In the genomic region with DNA sequence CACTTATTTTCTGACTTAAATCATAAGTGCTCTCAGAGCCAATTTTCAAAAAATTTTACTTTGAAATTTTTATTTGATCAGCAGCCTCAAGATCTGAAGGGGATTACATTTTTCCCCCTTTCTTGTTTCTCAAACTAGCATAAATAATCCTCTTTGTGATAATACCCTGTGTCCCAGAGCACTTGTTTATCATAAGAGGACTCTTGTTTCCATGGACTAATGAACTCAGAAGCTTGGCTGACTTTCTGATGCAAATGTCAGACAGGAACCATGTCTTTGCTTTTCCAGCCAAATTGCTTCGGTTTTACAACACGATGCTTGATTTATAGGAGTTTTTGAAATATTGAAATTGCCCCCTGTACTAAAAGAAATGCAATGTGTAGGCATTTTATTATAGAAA, we compare ENCODE assay signal across 17 cellular contexts.
DNase-seq lines count a peak whose midpoint lies in the region; ATAC-seq, FAIRE-seq and TF ChIP-seq lines count a peak whose summit lies in the region.
"Had no signal": no experiment of that assay in that cellular context is flagged by ENCODE, and none has a peak within 500 bp of the region (broad histone marks: within the 10 kb centered on the region; RNA-seq: fewer than 3 reads in every experiment).

No MANE protein-coding gene starts in this region.

- H3K27ac ChIP-seq in left ventricle myocardium inferior (replicated peaks) = no peak overlapping the region
- H3K27ac ChIP-seq in WERI-Rb-1 = peak overlapping the region; percentile 17
- H3K27ac ChIP-seq in trophoblast cell (ENCODE audit: low read depth, low read length) = no peak overlapping the region
- H3K27ac ChIP-seq in RWPE1 = no peak overlapping the region
- H3K27ac ChIP-seq: BLaER1 treated with 17β-estradiol and CSF1 and Interleukin-3, amounts not matched to agents 10 nM and 100 nM; GM23248 had no signal

- no peak overlapping the region for H3K4me3 ChIP-seq in left ventricle myocardium inferior
- no peak overlapping the region for H3K4me3 ChIP-seq in WERI-Rb-1 (ENCODE audit: low read depth, low read length)
- H3K4me3 ChIP-seq in trophoblast cell (ENCODE audit: low read depth, low read length) = no peak overlapping the region
- H3K4me3 ChIP-seq: BLaER1 treated with 17β-estradiol and CSF1 and Interleukin-3, amounts not matched to agents 10 nM and 100 nM; GM12878; GM23248 had no signal

- peak overlapping the region; percentile 31 for H2BK120ac ChIP-seq in trophoblast cell (ENCODE audit: insufficient read depth, low read length, poor library complexity)

- peaks cover 22% of the 10 kb centered on the region for H3K4me1 ChIP-seq in left ventricle myocardium inferior
- H3K4me1 ChIP-seq in trophoblast cell (ENCODE audit: control insufficient read depth in 1 of 2, insufficient read depth in 2 of 2, low read length in 2 of 2) = peaks cover 0 to 3% of the 10 kb centered on the region in 2 experiments
- H3K4me1 ChIP-seq: BLaER1 treated with 17β-estradiol and CSF1 and Interleukin-3, amounts not matched to agents 10 nM and 100 nM had no signal

- peak; percentile 61 for FAIRE-seq in D721Med (lab: Jason Lieb, UNC)
- FAIRE-seq: GM12878, GM18507, HTR-8/SVneo had no signal

- no peak overlapping the region for H3K14ac ChIP-seq in trophoblast cell (ENCODE audit: low read length)

- intact Hi-C loops in Right ventricle myocardium inferior (cut with DNase I) = no loop called here
- intact Hi-C loops in left ventricle myocardium inferior (cut with micrococcal nuclease) = no loop called here

- H4K8ac ChIP-seq in trophoblast cell (ENCODE audit: low read depth, low read length) = no peak overlapping the region

- WGBS in trophoblast cell (ENCODE audit: extremely low coverage, insufficient coverage, insufficient read length) = no CpG with 5 or more reads among the region's 2 CpGs

- no peak overlapping the region for H4K91ac ChIP-seq in trophoblast cell (ENCODE audit: low read depth, low read length)

- POLR2A ChIA-PET in RWPE1 (lab: Yijun Ruan, JAX; ENCODE audit: low non-redundant PET) = no interaction called here

- TF ChIP-seq CTCF in left ventricle myocardium inferior (IDR thresholded peaks at IDR 0.05; ENCODE audit: borderline replicate concordance) (no peak), D721Med (IDR thresholded peaks at IDR 0.05; ENCODE audit: insufficient read depth, missing control alignments) (no peak), WERI-Rb-1 (IDR thresholded peaks at IDR 0.05; ENCODE audit: low read depth, low read length) (no peak), RWPE1 (conservative IDR thresholded peaks at IDR 0.05; ENCODE audit: low read depth) (no peak)

- H3K79me2 ChIP-seq in trophoblast cell (ENCODE audit: control insufficient read depth, insufficient read depth, low read length, poor library complexity) = no peaks in the 10 kb centered on the region

- H3K4me2 ChIP-seq in trophoblast cell (ENCODE audit: low read length) = no peak overlapping the region
- H3K4me2 ChIP-seq: BLaER1 treated with 17β-estradiol and CSF1 and Interleukin-3, amounts not matched to agents 10 nM and 100 nM had no signal

- ATAC-seq in Right ventricle myocardium inferior = peak; percentile 50
- ATAC-seq in HG02852 (IDR thresholded peaks at IDR 0.05; ENCODE audit: unreplicated experiment) = no peak
- ATAC-seq in HG03521 (IDR thresholded peaks at IDR 0.05; ENCODE audit: unreplicated experiment) = no peak
- ATAC-seq: GM12878 had no signal

- no peaks in the 10 kb centered on the region for H3K36me3 ChIP-seq in left ventricle myocardium inferior
- H3K36me3 ChIP-seq in WERI-Rb-1 = no peaks in the 10 kb centered on the region
- H3K36me3 ChIP-seq in trophoblast cell (ENCODE audit: control insufficient read depth in 1 of 2, insufficient read depth in 2 of 2, low read length in 2 of 2) = no peaks in the 10 kb centered on the region
- H3K36me3 ChIP-seq: BLaER1 treated with 17β-estradiol and CSF1 and Interleukin-3, amounts not matched to agents 10 nM and 100 nM had no signal

- CTCF ChIA-PET in RWPE1 (lab: Yijun Ruan, JAX) = no interaction called here

- H3K18ac ChIP-seq in trophoblast cell (ENCODE audit: low read length) = no peak overlapping the region

- no peak overlapping the region for H2BK5ac ChIP-seq in trophoblast cell (ENCODE audit: low read depth, low read length, poor library complexity)

- no peak overlapping the region for H4K12ac ChIP-seq in trophoblast cell (ENCODE audit: low read depth, low read length)

- DNase-seq in Right ventricle myocardium inferior (ENCODE audit: missing footprints) (no peak), left ventricle myocardium inferior (no peak), D721Med (ENCODE audit: insufficient read length, low spot score) (no peak), WERI-Rb-1 (no peak), trophoblast cell (no peak), RWPE1 (ENCODE audit: low spot score) (no peak)
- DNase-seq: 8988T; CD4-positive, CD25-positive, alpha-beta regulatory T cell; DMS79; GM23248; H7 had no signal

- H2AK5ac ChIP-seq in trophoblast cell (ENCODE audit: low read length) = no peak overlapping the region

- H3K9ac ChIP-seq in trophoblast cell (ENCODE audit: low read length) = no peak overlapping the region
- H3K9ac ChIP-seq: BLaER1 treated with 17β-estradiol and CSF1 and Interleukin-3, amounts not matched to agents 10 nM and 100 nM; GM23248 had no signal

- peaks cover 4% of the 10 kb centered on the region for H3K79me1 ChIP-seq in trophoblast cell (ENCODE audit: low read length)

- H2BK12ac ChIP-seq in trophoblast cell (ENCODE audit: low read length) = no peak overlapping the region

- no peak overlapping the region for H2AFZ ChIP-seq in trophoblast cell (ENCODE audit: insufficient read depth, low read length, poor library complexity)
- H2AFZ ChIP-seq: GM23248 had no signal

- no peaks in the 10 kb centered on the region for H3K9me3 ChIP-seq in left ventricle myocardium inferior (replicated peaks)
- H3K9me3 ChIP-seq in WERI-Rb-1 (ENCODE audit: severe bottlenecking) = no peaks in the 10 kb centered on the region
- no peaks in the 10 kb centered on the region for H3K9me3 ChIP-seq in trophoblast cell (ENCODE audit: insufficient read depth, low read depth, low read length)

- H3K4ac ChIP-seq in trophoblast cell (ENCODE audit: low read depth, low read length) = no peak overlapping the region

- H3K23ac ChIP-seq in trophoblast cell (ENCODE audit: low read length) = no peak overlapping the region

- no peaks in the 10 kb centered on the region for H3K27me3 ChIP-seq in left ventricle myocardium inferior (ENCODE audit: low read depth)
- H3K27me3 ChIP-seq in WERI-Rb-1 (ENCODE audit: insufficient read depth, low read depth, severe bottlenecking) = no peaks in the 10 kb centered on the region
- no peaks in the 10 kb centered on the region for H3K27me3 ChIP-seq in trophoblast cell (ENCODE audit: insufficient read depth, low read length)
- H3K27me3 ChIP-seq: BLaER1 treated with 17β-estradiol and CSF1 and Interleukin-3, amounts not matched to agents 10 nM and 100 nM had no signal
